In genomic region chr1:246579818-246580217, GRCh38 we compare ENCODE assay signal across 10 cellular contexts.
A peak's percentile ranks its signal among the peaks of the same experiment; 100 is the strongest.
DNase-seq lines count a peak whose midpoint lies in the region; ATAC-seq and TF ChIP-seq lines count a peak whose summit lies in the region.
"Had no signal": no experiment of that assay in that cellular context is flagged by ENCODE, and none has a peak within 500 bp of the region (broad histone marks: within the 10 kb centered on the region; RNA-seq: fewer than 3 reads in every experiment).

No MANE protein-coding gene starts in this region.

- no peaks in the 10 kb centered on the region for H3K27me3 ChIP-seq in BLaER1 treated with 17β-estradiol and CSF1 and Interleukin-3, amounts not matched to agents 10 nM and 100 nM

- no peak for TF ChIP-seq POLR2A in erythroblast (IDR thresholded peaks at IDR 0.05; ENCODE audit: low read length)

- H3K27ac ChIP-seq in BLaER1 treated with 17β-estradiol and CSF1 and Interleukin-3, amounts not matched to agents 10 nM and 100 nM = peak overlapping the region in 6 of 11 experiments; percentile 3 to 46 (median 24); a peak in 6 of 22 replicates
- H3K27ac ChIP-seq in substantia nigra (ENCODE audit: low read depth, low read length, poor library complexity, severe bottlenecking) = no peak overlapping the region

- DNase-seq in erythroblast (lab: John Stamatoyannopoulos, UW) (peak; percentile 25 to 42), substantia nigra (lab: John Stamatoyannopoulos, UW) (no peak), retina (no peak), NCI-H2081 (lab: John Stamatoyannopoulos, UW) (no peak)
- DNase-seq in stimulated activated CD4-positive, alpha-beta T cell treated with anti-CD3 and anti-CD28 coated beads, Interleukin-2, amount 100 ng/mL, for 24 hours = no peak
- DNase-seq: EL had no signal

- H3K4me3 ChIP-seq in BLaER1 treated with 17β-estradiol and CSF1 and Interleukin-3, amounts not matched to agents 10 nM and 100 nM = no peak overlapping the region
- H3K4me3 ChIP-seq: lung had no signal

- H3K4me1 ChIP-seq in BLaER1 treated with 17β-estradiol and CSF1 and Interleukin-3, amounts not matched to agents 10 nM and 100 nM = peaks cover 37 to 52% (median 46%) of the 10 kb centered on the region in 10 experiments

- H3K9ac ChIP-seq in BLaER1 treated with 17β-estradiol and CSF1 and Interleukin-3, amounts not matched to agents 10 nM and 100 nM = peak overlapping the region in 2 of 11 experiments; percentile 12 to 20; a peak in 2 of 22 replicates

- peak overlapping the region; percentile 19 to 73 (median 58); a peak in 21 of 22 replicates for H3K4me2 ChIP-seq in BLaER1 treated with 17β-estradiol and CSF1 and Interleukin-3, amounts not matched to agents 10 nM and 100 nM

- ATAC-seq in GM19455 (IDR thresholded peaks at IDR 0.05; ENCODE audit: unreplicated experiment) (peak; percentile 82), HG03280 (IDR thresholded peaks at IDR 0.05; ENCODE audit: unreplicated experiment) (peak; percentile 89)

- H3K36me3 ChIP-seq in BLaER1 treated with 17β-estradiol and CSF1 and Interleukin-3, amounts not matched to agents 10 nM and 100 nM = peaks cover 23 to 59% (median 39%) of the 10 kb centered on the region in 11 experiments

- H4K20me1 ChIP-seq in BLaER1 treated with 17β-estradiol and CSF1 and Interleukin-3, amounts not matched to agents 10 nM and 100 nM = peaks cover 0 to 26% (median 5%) of the 10 kb centered on the region in 11 experiments; a peak in 6 of 22 replicates

- H3K9me3 ChIP-seq in BLaER1 treated with 17β-estradiol and CSF1 and Interleukin-3, amounts not matched to agents 10 nM and 100 nM (replicated peaks in 1 of 11) = peaks cover 0 to 25% (median 16%) of the 10 kb centered on the region in 11 experiments; a peak in 13 of 22 replicates

Comparison
In these comparisons a context has a peak if more than half of its experiments do, and no peak if none do; other contexts are left out.
1. DNase-seq: peak in erythroblast (2 of 2); none in substantia nigra (0 of 49), retina (single experiment), stimulated activated CD4-positive, alpha-beta T cell treated with anti-CD3 and anti-CD28 coated beads, Interleukin-2, amount 100 ng/mL, for 24 hours (0 of 2) and NCI-H2081 (0 of 2).